ENCODE assay signal across 1 cellular context in genomic region chr15:66378814-66379430, GRCh38.
TF ChIP-seq lines count a peak whose summit lies in the region.

No MANE protein-coding gene starts in this region.

TF ChIP-seq in WTC11, 78 proteins besides CTCF, POLR2A, EP300 and RAD21 (continued from another document):
- no peak for TF ChIP-seq NFE2L1 (CRISPR knock-in tag; IDR thresholded peaks at IDR 0.05)
